ENCODE assay signal across 11 cellular contexts in the genomic region with DNA sequence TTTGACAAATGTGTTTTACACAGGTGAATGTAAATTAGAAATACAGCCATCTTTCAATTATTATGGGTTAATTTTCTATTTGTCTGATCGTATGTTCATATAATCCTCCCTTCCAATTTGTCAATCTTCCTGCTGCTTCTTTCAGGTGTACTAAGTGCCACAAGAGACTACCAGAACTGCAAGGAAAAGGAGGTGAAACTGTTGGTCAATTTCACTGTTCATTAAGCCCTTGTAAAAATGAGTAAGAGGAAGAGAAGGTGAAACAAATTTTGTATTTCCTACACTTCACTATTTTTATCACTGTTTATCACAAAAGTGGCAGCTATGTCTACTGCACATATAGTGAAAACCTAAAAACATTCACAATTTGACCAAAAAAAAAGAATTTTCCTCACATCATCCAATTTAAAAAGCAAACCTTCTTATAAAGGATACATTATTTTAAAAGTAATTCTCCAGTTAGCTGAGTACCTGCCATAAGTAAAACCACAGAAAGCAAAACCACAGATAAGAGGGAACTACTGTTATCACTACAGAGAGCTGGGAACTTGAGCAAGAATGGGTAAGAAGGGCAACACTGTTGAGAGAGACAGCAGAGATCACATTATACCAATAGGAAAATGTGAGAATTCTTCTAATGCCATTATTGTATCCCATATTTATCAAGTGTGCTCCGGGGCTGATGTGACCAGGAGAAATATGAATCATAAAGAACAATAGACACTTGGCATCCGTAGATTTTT.
A peak's percentile ranks its signal among the peaks of the same experiment; 100 is the strongest.
DNase-seq lines count a peak whose midpoint lies in the region; ATAC-seq, FAIRE-seq and TF ChIP-seq lines count a peak whose summit lies in the region.
"Had no signal": no experiment of that assay in that cellular context is flagged by ENCODE, and none has a peak within 500 bp of the region (broad histone marks: within the 10 kb centered on the region; RNA-seq: fewer than 3 reads in every experiment).

No MANE protein-coding gene starts in this region.

- peak in 1 of 2 experiments; percentile 44; a peak in 1 of 6 replicates for ATAC-seq in A549
- ATAC-seq in GM19395 (IDR thresholded peaks at IDR 0.05; ENCODE audit: unreplicated experiment) = peak; percentile 100
- ATAC-seq in HG03135 (IDR thresholded peaks at IDR 0.05; ENCODE audit: unreplicated experiment) = peak; percentile 96

- H3K36me3 Mint-ChIP-seq in chondrocyte (ENCODE audit: low read depth) = no peaks in the 10 kb centered on the region

- H3K4me1 Mint-ChIP-seq in chondrocyte (ENCODE audit: low read depth) = peaks cover 9% of the 10 kb centered on the region

- TF ChIP-seq RAD21 in A549 (conservative IDR thresholded peaks at IDR 0.05 in 1 of 2, IDR thresholded peaks at IDR 0.05 in 1 of 2) = no peak

- WGBS in A549 (ENCODE audit: missing lambda C conversion rate) = 50% methylated on average over 3 of the region's 3 CpGs

- peak overlapping the region; percentile 33 for H3K4me2 ChIP-seq in A549

- CTCF ChIA-PET in A549 (lab: Yijun Ruan, JAX) = interaction anchor here (1.1 kb wide), 1 partner anchor 262 kb away, joined by 3 read pairs; no protein-coding TSS in a partner anchor

- H3K27me3 Mint-ChIP-seq in chondrocyte (ENCODE audit: low read depth) = no peaks in the 10 kb centered on the region

- H3K27ac ChIP-seq in A549 = peak overlapping the region in 1 of 2 experiments; percentile 29; a peak in 2 of 6 replicates
- H3K27ac ChIP-seq: C4-2B had no signal

- no peak for FAIRE-seq in A549 (lab: Jason Lieb, UNC)

- no peak for TF ChIP-seq POLR2A in A549 (IDR thresholded peaks at IDR 0.05; ENCODE audit: low read length)

- no peak overlapping the region for H3K4me3 Mint-ChIP-seq in chondrocyte (ENCODE audit: unreplicated experiment)

- no peak overlapping the region for H3K27ac Mint-ChIP-seq in chondrocyte (ENCODE audit: unreplicated experiment)

- H3K4me1 ChIP-seq in A549 = peaks cover 44% of the 10 kb centered on the region

- TF ChIP-seq CTCF in A549 (IDR thresholded peaks at IDR 0.05) = no peak
- TF ChIP-seq CTCF in chondrocyte (IDR thresholded peaks at IDR 0.05) = no peak

- no peak for TF ChIP-seq EP300 in A549 (IDR thresholded peaks at IDR 0.05)

- POLR2A ChIA-PET in A549 (lab: Yijun Ruan, JAX) = no interaction called here

- H3K4me3 ChIP-seq in A549 = no peak overlapping the region

- no peak for DNase-seq in A549 (ENCODE audit: low read depth in 1 of 2, low spot score in 1 of 2)
- DNase-seq in SKM-1 (lab: John Stamatoyannopoulos, UW; ENCODE audit: unreplicated experiment) = peak; percentile 50
- no peak for DNase-seq in activated gamma-delta T cell (lab: John Stamatoyannopoulos, UW)
- DNase-seq in chondrocyte (ENCODE audit: low spot score) = no peak
- DNase-seq in mucosa of gallbladder (ENCODE audit: low spot score) = no peak
- DNase-seq in activated CD4-positive, alpha-beta T cell treated with anti-CD3 and anti-CD28 coated beads for 48 hours = no peak
- DNase-seq: activated gamma-delta T cell treated with Interleukin-2 at 50 U/mL for 16 hours, NCI-H1930 had no signal

- H3K9me3 ChIP-seq in A549 = no peaks in the 10 kb centered on the region

- no peaks in the 10 kb centered on the region for H3K9me3 Mint-ChIP-seq in chondrocyte (ENCODE audit: low read depth)

TF ChIP-seq in A549, 52 proteins besides CTCF, POLR2A, EP300 and RAD21:
- no peak for TF ChIP-seq NR3C1 (IDR thresholded peaks at IDR 0.05)
